Comparison of ENCODE assay signal across 18 cellular contexts in genomic region chr7:33892945-33893344, GRCh38. TPM values are rescaled to one million over a fixed set of nuclear protein-coding genes. Genes with fewer than 3 reads are reported as not detected.
DNase-seq lines count a peak whose midpoint lies in the region; ATAC-seq, FAIRE-seq and TF ChIP-seq lines count a peak whose summit lies in the region.
"Had no signal": no experiment of that assay in that cellular context is flagged by ENCODE, and none has a peak within 500 bp of the region (broad histone marks: within the 10 kb centered on the region; RNA-seq: fewer than 3 reads in every experiment).

No MANE protein-coding gene starts in this region.

- TF ChIP-seq POLR2A in testis (IDR thresholded peaks at IDR 0.05) (no peak), H54 (IDR thresholded peaks at IDR 0.05; ENCODE audit: low read depth, low read length) (no peak)

- no peak for TF ChIP-seq CTCF in endothelial cell (IDR thresholded peaks at IDR 0.05; ENCODE audit: unreplicated experiment)
- no peak for TF ChIP-seq CTCF in fibroblast of the aortic adventitia (IDR thresholded peaks at IDR 0.05; ENCODE audit: insufficient read depth, low read length)
- no peak for TF ChIP-seq CTCF in testis (IDR thresholded peaks at IDR 0.05)

- H3K27me3 Mint-ChIP-seq in endothelial cell (ENCODE audit: unreplicated experiment): peaks cover 3% of the 10 kb centered on the region

- no peaks in the 10 kb centered on the region for H3K27me3 ChIP-seq in testis
- H3K27me3 ChIP-seq: BE2C had no signal

- DNase-seq in Right ventricle myocardium superior (peak; percentile 58), cardiac septum (ENCODE audit: low spot score) (no peak), endothelial cell (ENCODE audit: low spot score) (no peak), fibroblast of the aortic adventitia (ENCODE audit: low read depth) (peak; percentile 86), posterior vena cava (ENCODE audit: low spot score) (peak; percentile 81), testis (no peak), HCEC 1CT (no peak), H54 (ENCODE audit: insufficient read length, low spot score) (no peak)
- DNase-seq: ACHN; BE2C; CD4-positive, alpha-beta memory T cell; GDM1 had no signal

- peaks cover 11% of the 10 kb centered on the region for H3K4me1 ChIP-seq in testis
- H3K4me1 ChIP-seq: BE2C had no signal

- H3K4me3 Mint-ChIP-seq in endothelial cell (ENCODE audit: unreplicated experiment): no peak overlapping the region
- H3K4me3 Mint-ChIP-seq: CD4-positive, alpha-beta memory T cell had no signal

- H3K36me3 ChIP-seq in testis (ENCODE audit: low read depth, missing control alignments): no peaks in the 10 kb centered on the region
- H3K36me3 ChIP-seq: BE2C had no signal

- no peak for FAIRE-seq in H54 (lab: Jason Lieb, UNC)
- FAIRE-seq: GM12892, H1, HepG2, HTR-8/SVneo had no signal

- H3K36me3 Mint-ChIP-seq in endothelial cell (ENCODE audit: low read depth, unreplicated experiment): peaks cover 4% of the 10 kb centered on the region
- H3K36me3 Mint-ChIP-seq: CD4-positive, alpha-beta memory T cell had no signal

- H3K27ac ChIP-seq in testis: no peak overlapping the region
- H3K27ac ChIP-seq: C4-2B had no signal

- intact Hi-C loops in Right ventricle myocardium superior (cut with DNase I) (no loop called here), cardiac septum (cut with DNase I) (loop anchor here (5.0 kb wide), 1 partner anchor 176 kb away; no protein-coding TSS in a partner anchor), posterior vena cava (cut with DNase I) (loop anchor here in 1 of 2 donors (10.0 kb wide), 1 partner anchor 138 kb away; no protein-coding TSS in a partner anchor), testis (cut with DNase I; ENCODE audit: low total_unique reads) (no loop called here)

- H3K4me3 ChIP-seq in fibroblast of the aortic adventitia (ENCODE audit: low read depth, low read length) (no peak overlapping the region), testis (no peak overlapping the region)

- no peaks in the 10 kb centered on the region for H3K9me3 ChIP-seq in testis
- H3K9me3 ChIP-seq: BE2C had no signal

- peaks cover 5% of the 10 kb centered on the region for H3K4me1 Mint-ChIP-seq in endothelial cell (ENCODE audit: unreplicated experiment)

- ATAC-seq in Right ventricle myocardium superior (ENCODE audit: poor library complexity): peak; percentile 27
- ATAC-seq: HCT116, HepG2 had no signal

- WGBS in testis, 2 donors: 79 to 85% methylated on average over 4 of the region's 4 CpGs

- H3K9me3 Mint-ChIP-seq in endothelial cell (ENCODE audit: unreplicated experiment): no peaks in the 10 kb centered on the region

- H3K27ac Mint-ChIP-seq in endothelial cell (ENCODE audit: unreplicated experiment): peak overlapping the region; percentile 10
- H3K27ac Mint-ChIP-seq: CD4-positive, alpha-beta memory T cell had no signal

RNA-seq across cellular contexts. Expression of gene BMPER, which starts 12.4 kb away (rescaled TPM):
- total RNA-seq in Right ventricle myocardium superior (2.3 TPM), cardiac septum (1.9 TPM), endothelial cell (ENCODE audit: unreplicated experiment) (2.5 TPM), fibroblast of the aortic adventitia (ENCODE audit: low replicate concordance) (45.4 and 157 TPM in 2 replicates), posterior vena cava (1 to 10 TPM; 5.6 to 7.1 TPM), testis (1 to 10 TPM; 2.4 to 2.8 TPM)
- polyA plus RNA-seq in testis (ENCODE audit: insufficient read depth, low read depth, low replicate concordance): 1.7 TPM
- total RNA-seq: HepG2 had no signal
- polyA plus RNA-seq: HepG2 had no signal

Comparison
In these comparisons a context has a peak if more than half of its experiments do, and no peak if none do; other contexts are left out.
1. DNase-seq: peak in Right ventricle myocardium superior (single experiment), fibroblast of the aortic adventitia (single experiment) and posterior vena cava (single experiment); none in cardiac septum (single experiment), endothelial cell (single experiment), testis (single experiment), HCEC 1CT (single experiment) and H54 (single experiment).